Comparison of ENCODE assay signal across 32 cellular contexts in the genomic region with DNA sequence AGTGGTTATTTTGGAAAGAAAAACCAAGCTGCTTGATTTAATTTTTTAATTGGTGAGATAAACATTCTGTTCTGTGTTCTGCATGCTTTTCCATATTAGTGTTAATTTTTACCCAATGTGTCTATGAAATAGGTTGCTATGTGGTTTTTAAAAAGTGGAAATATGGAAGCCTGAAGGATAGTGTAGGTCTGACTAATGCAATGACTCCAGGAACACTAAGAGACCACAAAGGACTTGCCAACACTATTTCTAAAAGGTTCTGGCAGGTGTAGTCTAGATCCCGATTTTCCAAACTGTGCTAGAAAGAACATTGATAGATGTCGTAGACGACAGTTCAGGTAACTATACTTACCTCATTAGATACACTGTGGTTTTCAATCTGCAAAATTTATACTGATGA.
"Had no signal": no experiment of that assay in that cellular context is flagged by ENCODE, and none has a peak within 500 bp of the region (broad histone marks: within the 10 kb centered on the region; RNA-seq: fewer than 3 reads in every experiment).

No MANE protein-coding gene starts in this region.

- DNase-seq: activated CD4-positive, alpha-beta T cell treated with anti-CD3 and anti-CD28 coated beads, Interleukin-2, amount 10 ng/mL, durations not matched to agents 24 days and 14 days; activated CD4-positive, alpha-beta T cell treated with anti-CD3 and anti-CD28 coated beads, Interleukin-2, amount 50 U/mL, for 4 hours; activated CD8-positive, alpha-beta T cell treated with anti-CD3 and anti-CD28 coated beads for 36 hours; activated effector memory CD4-positive, alpha-beta T cell treated with anti-CD3 and anti-CD28 coated beads, Interleukin-2, amount 50 U/mL, for 16 hours; activated naive CD4-positive, alpha-beta T cell; activated naive CD4-positive, alpha-beta T cell treated with anti-CD3 and anti-CD28 coated beads, Interleukin-2, amount 50 U/mL, for 16 hours; activated naive CD8-positive, alpha-beta T cell treated with anti-CD3 and anti-CD28 coated beads for 36 hours; activated T-cell treated with anti-CD3 and anti-CD28 coated beads, Interleukin-2, amount 50 U/mL, for 1 hour; activated T-cell treated with anti-CD3 and anti-CD28 coated beads, Interleukin-2, amount 50 U/mL, for 72 hours; amniotic stem cell; aorta; body of pancreas; caudate nucleus; NCI-H1105; NCI-H1417 treated with DMSO at 0.1 percent for 48 hours; NCI-H187 treated with DMSO at 0.1 percent for 48 hours; NCI-H2081; NCI-H2171 treated with DMSO at 0.1 percent for 48 hours; NCI-H226; NCI-H446 treated with DMSO at 0.1 percent for 48 hours; NCI-H524; NK-92 treated with Interleukin-12 subunit alpha and Interleukin-12 subunit beta, amount 100 ng/mL, for 24 hours; PC-3; Peyer's patch; RPMI8226; SHP77 treated with DMSO at 0.1 percent for 48 hours; SK-N-SH had no signal

- H3K4me1 ChIP-seq: body of pancreas, Peyer's patch, SJSA1 had no signal

- H3K4me3 Mint-ChIP-seq: activated CD4-positive, alpha-beta T cell treated with anti-CD3 and anti-CD28 coated beads, Interleukin-2, amount 10 ng/mL, durations not matched to agents 24 days and 14 days; activated CD8-positive, alpha-beta T cell treated with anti-CD3 and anti-CD28 coated beads for 36 hours; activated naive CD8-positive, alpha-beta T cell treated with anti-CD3 and anti-CD28 coated beads for 36 hours; activated T-cell treated with anti-CD3 and anti-CD28 coated beads, Interleukin-2, amount 50 U/mL, for 72 hours; activated T-helper 17 cell treated with anti-CD3 and anti-CD28 coated beads, Interleukin-2, amount 50 U/mL, for 72 hours; T-helper 1 cell treated with Interleukin-12 subunit alpha and Interleukin-12 subunit beta and Interleukin-4 antibody, amounts not matched to agents 30 μg/mL and 1 μg/mL, for 36 hours; T-helper 2 cell treated with Interferon-gamma antibody and Interleukin-4, amounts not matched to agents 5 μg/mL and 100 μg/mL, for 36 hours had no signal

- H3K9me3 Mint-ChIP-seq: activated CD4-positive, alpha-beta T cell treated with anti-CD3 and anti-CD28 coated beads, Interleukin-2, amount 10 ng/mL, durations not matched to agents 24 days and 14 days; activated CD8-positive, alpha-beta T cell treated with anti-CD3 and anti-CD28 coated beads for 36 hours; activated naive CD8-positive, alpha-beta T cell treated with anti-CD3 and anti-CD28 coated beads for 36 hours; T-helper 2 cell treated with Interferon-gamma antibody and Interleukin-4, amounts not matched to agents 5 μg/mL and 100 μg/mL, for 36 hours had no signal

- H3K4me1 Mint-ChIP-seq: activated CD4-positive, alpha-beta T cell treated with anti-CD3 and anti-CD28 coated beads, Interleukin-2, amount 10 ng/mL, durations not matched to agents 24 days and 14 days; activated naive CD8-positive, alpha-beta T cell treated with anti-CD3 and anti-CD28 coated beads for 36 hours; activated T-helper 17 cell treated with anti-CD3 and anti-CD28 coated beads, Interleukin-2, amount 50 U/mL, for 72 hours had no signal

- H3K9ac ChIP-seq: KMS-11, SK-N-SH had no signal

- H3K36me3 ChIP-seq: Peyer's patch, SJSA1 had no signal

- ATAC-seq: activated CD8-positive, alpha-beta T cell treated with anti-CD3 and anti-CD28 coated beads for 36 hours; activated T-cell treated with anti-CD3 and anti-CD28 coated beads, Interleukin-2, amount 50 U/mL, for 72 hours; activated T-helper 17 cell treated with anti-CD3 and anti-CD28 coated beads, Interleukin-2, amount 50 U/mL, for 72 hours; body of pancreas; PC-3 had no signal

- H3K27me3 Mint-ChIP-seq: activated CD4-positive, alpha-beta T cell treated with anti-CD3 and anti-CD28 coated beads, Interleukin-2, amount 10 ng/mL, durations not matched to agents 24 days and 14 days; activated CD8-positive, alpha-beta T cell treated with anti-CD3 and anti-CD28 coated beads for 36 hours; activated naive CD8-positive, alpha-beta T cell treated with anti-CD3 and anti-CD28 coated beads for 36 hours; activated T-helper 17 cell treated with anti-CD3 and anti-CD28 coated beads, Interleukin-2, amount 50 U/mL, for 72 hours had no signal

- H3K27ac ChIP-seq: body of pancreas, KMS-11, Peyer's patch, SJSA1 had no signal

- H3K4me3 ChIP-seq: body of pancreas, Peyer's patch, SJSA1 had no signal

- H3K27ac Mint-ChIP-seq: activated CD4-positive, alpha-beta T cell treated with anti-CD3 and anti-CD28 coated beads, Interleukin-2, amount 10 ng/mL, durations not matched to agents 24 days and 14 days; activated CD8-positive, alpha-beta T cell treated with anti-CD3 and anti-CD28 coated beads for 36 hours; activated naive CD8-positive, alpha-beta T cell treated with anti-CD3 and anti-CD28 coated beads for 36 hours; activated T-cell treated with anti-CD3 and anti-CD28 coated beads, Interleukin-2, amount 50 U/mL, for 72 hours; activated T-helper 17 cell treated with anti-CD3 and anti-CD28 coated beads, Interleukin-2, amount 50 U/mL, for 72 hours; T-helper 1 cell treated with Interleukin-12 subunit alpha and Interleukin-12 subunit beta and Interleukin-4 antibody, amounts not matched to agents 30 μg/mL and 1 μg/mL, for 36 hours; T-helper 2 cell treated with Interferon-gamma antibody and Interleukin-4, amounts not matched to agents 5 μg/mL and 100 μg/mL, for 36 hours had no signal

- H3K9me3 ChIP-seq: body of pancreas, Peyer's patch, SJSA1, SK-N-SH had no signal

- H3K27me3 ChIP-seq: body of pancreas, Peyer's patch, SJSA1 had no signal

- H3K4me2 ChIP-seq: KMS-11, SK-N-SH had no signal
